23 cellular contexts compared by ENCODE assay signal in genomic region chr2:135768863-135769262, GRCh38.
"Had no signal": no experiment of that assay in that cellular context is flagged by ENCODE, and none has a peak within 500 bp of the region (broad histone marks: within the 10 kb centered on the region; RNA-seq: fewer than 3 reads in every experiment).

No MANE protein-coding gene starts in this region.

- H3K27ac Mint-ChIP-seq: activated CD8-positive, alpha-beta memory T cell treated with anti-CD3 and anti-CD28 coated beads, Interleukin-2, amount 10 ng/mL, durations not matched to agents 7 days and 5 days; activated naive CD8-positive, alpha-beta T cell treated with anti-CD3 and anti-CD28 coated beads, Interleukin-2, amount 50 U/mL, for 24 hours; activated T-cell treated with anti-CD3 and anti-CD28 coated beads, Interleukin-2, amount 50 U/mL, for 24 hours had no signal

- DNase-seq: activated CD4-positive, alpha-beta T cell treated with anti-CD3 and anti-CD28 coated beads for 48 hours; activated CD4-positive, alpha-beta T cell treated with anti-CD3 and anti-CD28 coated beads, Interleukin-2, amount 50 U/mL, for 48 hours; activated CD4-positive, CD25-positive, alpha-beta regulatory T cell treated with anti-CD3 and anti-CD28 coated beads, Interleukin-2, amount 50 U/mL, for 72 hours; activated CD8-positive, alpha-beta memory T cell treated with anti-CD3 and anti-CD28 coated beads, Interleukin-2, amount 10 ng/mL, durations not matched to agents 7 days and 5 days; activated effector memory CD4-positive, alpha-beta T cell treated with anti-CD3 and anti-CD28 coated beads, Interleukin-2, amount 50 U/mL, for 16 hours; activated naive CD4-positive, alpha-beta T cell treated with Interleukin-2 at 50 U/mL for 16 hours; activated naive CD8-positive, alpha-beta T cell treated with anti-CD3 and anti-CD28 coated beads, Interleukin-2, amount 50 U/mL, for 24 hours; activated T-cell treated with anti-CD3 and anti-CD28 coated beads, Interleukin-2, amount 50 U/mL, for 24 hours; amniotic stem cell; NCI-H1092; NCI-H1417; NCI-H1930; NCI-H2171 treated with DMSO at 0.1 percent for 48 hours; NCI-H226; Peyer's patch; SHP77; SW 1271 had no signal

- H3K27ac ChIP-seq: KMS-11, Peyer's patch, SJSA1 had no signal

- H3K9me3 ChIP-seq: Peyer's patch, SJSA1 had no signal

- H3K9me3 Mint-ChIP-seq: activated naive CD4-positive, alpha-beta T cell treated with anti-CD3 and anti-CD28 coated beads, Interleukin-2, amount 50 U/mL, for 72 hours; activated naive CD8-positive, alpha-beta T cell treated with anti-CD3 and anti-CD28 coated beads, Interleukin-2, amount 50 U/mL, for 24 hours; activated T-cell treated with anti-CD3 and anti-CD28 coated beads, Interleukin-2, amount 50 U/mL, for 24 hours had no signal

- H3K4me3 Mint-ChIP-seq: activated CD8-positive, alpha-beta memory T cell treated with anti-CD3 and anti-CD28 coated beads, Interleukin-2, amount 10 ng/mL, durations not matched to agents 7 days and 5 days; activated naive CD8-positive, alpha-beta T cell treated with anti-CD3 and anti-CD28 coated beads, Interleukin-2, amount 50 U/mL, for 24 hours; activated T-cell treated with anti-CD3 and anti-CD28 coated beads, Interleukin-2, amount 50 U/mL, for 24 hours; brain had no signal

- H3K9ac ChIP-seq: KMS-11 had no signal

- ATAC-seq: activated CD8-positive, alpha-beta memory T cell treated with anti-CD3 and anti-CD28 coated beads, Interleukin-2, amount 10 ng/mL, durations not matched to agents 7 days and 5 days; activated naive CD4-positive, alpha-beta T cell treated with anti-CD3 and anti-CD28 coated beads, Interleukin-2, amount 50 U/mL, for 72 hours; activated naive CD8-positive, alpha-beta T cell treated with anti-CD3 and anti-CD28 coated beads, Interleukin-2, amount 50 U/mL, for 24 hours; SK-N-SH treated with all-trans-retinoic acid at 6 μM for 48 hours had no signal

- H3K4me3 ChIP-seq: Peyer's patch, SJSA1 had no signal

- H3K4me1 Mint-ChIP-seq: brain had no signal

- H3K4me2 ChIP-seq: KMS-11 had no signal

- H3K27me3 ChIP-seq: Peyer's patch, SJSA1 had no signal

- FAIRE-seq: astrocyte had no signal

- H3K4me1 ChIP-seq: Peyer's patch had no signal

- H3K27me3 Mint-ChIP-seq: activated CD8-positive, alpha-beta memory T cell treated with anti-CD3 and anti-CD28 coated beads, Interleukin-2, amount 10 ng/mL, durations not matched to agents 7 days and 5 days; activated naive CD8-positive, alpha-beta T cell treated with anti-CD3 and anti-CD28 coated beads, Interleukin-2, amount 50 U/mL, for 24 hours; activated T-cell treated with anti-CD3 and anti-CD28 coated beads, Interleukin-2, amount 50 U/mL, for 24 hours; brain had no signal
